In genomic region chr14:22168092-22168955, GRCh38 we compare ENCODE assay signal across 2 cellular contexts.
TF ChIP-seq lines count a peak whose summit lies in the region.

No MANE protein-coding gene starts in this region.

TF ChIP-seq in HEK293T, 16 proteins besides CTCF, POLR2A, EP300 and RAD21 (continued from another document):
- TF ChIP-seq PKNOX1 (IDR thresholded peaks at IDR 0.05) = no peak
- no peak for TF ChIP-seq L3MBTL2 (conservative IDR thresholded peaks at IDR 0.05)
- no peak for TF ChIP-seq FOXA1 (IDR thresholded peaks at IDR 0.05)
- TF ChIP-seq ARNT (IDR thresholded peaks at IDR 0.05) = no peak
- TF ChIP-seq NFRKB (IDR thresholded peaks at IDR 0.05) = no peak

TF ChIP-seq in SK-N-SH, 30 proteins besides CTCF, POLR2A, EP300 and RAD21 (continued from another document):
- TF ChIP-seq, protein P1, sequence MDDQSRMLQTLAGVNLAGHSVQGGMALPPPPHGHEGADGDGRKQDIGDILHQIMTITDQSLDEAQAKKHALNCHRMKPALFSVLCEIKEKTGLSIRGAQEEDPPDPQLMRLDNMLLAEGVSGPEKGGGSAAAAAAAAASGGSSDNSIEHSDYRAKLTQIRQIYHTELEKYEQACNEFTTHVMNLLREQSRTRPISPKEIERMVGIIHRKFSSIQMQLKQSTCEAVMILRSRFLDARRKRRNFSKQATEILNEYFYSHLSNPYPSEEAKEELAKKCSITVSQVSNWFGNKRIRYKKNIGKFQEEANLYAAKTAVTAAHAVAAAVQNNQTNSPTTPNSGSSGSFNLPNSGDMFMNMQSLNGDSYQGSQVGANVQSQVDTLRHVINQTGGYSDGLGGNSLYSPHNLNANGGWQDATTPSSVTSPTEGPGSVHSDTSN (IDR thresholded peaks at IDR 0.05) = no peak
- TF ChIP-seq, protein P2, sequence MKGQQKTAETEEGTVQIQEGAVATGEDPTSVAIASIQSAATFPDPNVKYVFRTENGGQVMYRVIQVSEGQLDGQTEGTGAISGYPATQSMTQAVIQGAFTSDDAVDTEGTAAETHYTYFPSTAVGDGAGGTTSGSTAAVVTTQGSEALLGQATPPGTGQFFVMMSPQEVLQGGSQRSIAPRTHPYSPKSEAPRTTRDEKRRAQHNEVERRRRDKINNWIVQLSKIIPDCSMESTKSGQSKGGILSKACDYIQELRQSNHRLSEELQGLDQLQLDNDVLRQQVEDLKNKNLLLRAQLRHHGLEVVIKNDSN (IDR thresholded peaks at IDR 0.05; ENCODE audit: borderline replicate concordance, low read depth) = no peak
- TF ChIP-seq YY1 (IDR thresholded peaks at IDR 0.05; ENCODE audit: low read depth) = no peak
- TF ChIP-seq POLR2AphosphoS5 (IDR thresholded peaks at IDR 0.05; ENCODE audit: low read depth, low read length) = no peak
- TF ChIP-seq NFIC (IDR thresholded peaks at IDR 0.05; ENCODE audit: borderline replicate concordance) = no peak
